In the genomic region with DNA sequence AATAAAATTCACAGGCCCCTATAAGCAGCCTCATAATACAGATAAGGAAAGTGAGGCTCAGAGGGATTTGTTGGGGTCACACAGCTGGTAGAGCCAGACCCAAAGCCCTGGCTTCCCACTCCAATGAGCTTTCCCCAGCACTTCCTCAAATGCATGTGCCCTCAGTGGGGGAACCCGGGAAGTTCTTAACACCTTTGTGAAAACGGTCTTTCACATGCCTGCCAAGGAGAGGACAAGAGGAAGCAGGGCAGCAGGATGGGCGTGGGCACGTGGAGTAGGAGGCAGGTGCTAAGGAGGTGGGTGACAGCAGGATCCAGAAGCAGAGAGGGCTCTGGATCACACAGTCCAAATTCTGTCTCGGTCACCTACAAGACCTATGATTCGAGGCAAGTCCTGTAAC, we compare ENCODE assay signal across 13 cellular contexts. TPM values are rescaled to one million over a fixed set of nuclear protein-coding genes. Genes with fewer than 3 reads are reported as not detected.
DNase-seq lines count a peak whose midpoint lies in the region; ATAC-seq lines count a peak whose summit lies in the region.
"Had no signal": no experiment of that assay in that cellular context is flagged by ENCODE, and none has a peak within 500 bp of the region (broad histone marks: within the 10 kb centered on the region; RNA-seq: fewer than 3 reads in every experiment).

No MANE protein-coding gene starts in this region.

- peaks cover 48% of the 10 kb centered on the region for H3K4me1 ChIP-seq in CD4-positive, CD25-positive, alpha-beta regulatory T cell (ENCODE audit: control insufficient read depth, insufficient read depth, low read length, poor library complexity, severe bottlenecking)

- peaks cover 41% of the 10 kb centered on the region for H3K4me1 Mint-ChIP-seq in activated CD4-positive, alpha-beta T cell treated with anti-CD3 and anti-CD28 coated beads for 36 hours
- peaks cover 26 to 57% (median 40%) of the 10 kb centered on the region in 4 donors for H3K4me1 Mint-ChIP-seq in CD4-positive, CD25-positive, alpha-beta regulatory T cell
- H3K4me1 Mint-ChIP-seq in activated CD4-positive, alpha-beta memory T cell treated with anti-CD3 and anti-CD28 coated beads for 36 hours (ENCODE audit: low read depth): peaks cover 33% of the 10 kb centered on the region
- H3K4me1 Mint-ChIP-seq in naive thymus-derived CD8-positive, alpha-beta T cell: peaks cover 21 to 45% (median 33%) of the 10 kb centered on the region in 4 donors

- no peak for DNase-seq in activated CD4-positive, alpha-beta T cell treated with anti-CD3 and anti-CD28 coated beads for 36 hours
- DNase-seq in activated CD4-positive, alpha-beta T cell treated with anti-CD3 and anti-CD28 coated beads, Interleukin-2, amount 50 U/mL, for 48 hours: no peak
- DNase-seq in CD4-positive, CD25-positive, alpha-beta regulatory T cell: peak in 1 of 3 donors; percentile 35
- no peak for DNase-seq in activated CD4-positive, alpha-beta memory T cell treated with anti-CD3 and anti-CD28 coated beads for 36 hours
- DNase-seq in naive thymus-derived CD8-positive, alpha-beta T cell: no peak
- DNase-seq in A172 (ENCODE audit: low spot score) (no peak), LoVo (ENCODE audit: low spot score) (no peak), cortex of kidney (lab: John Stamatoyannopoulos, UW) (no peak)
- DNase-seq: lower lobe of right lung, NCI-H1930, NCI-H526 treated with DMSO at 0.1 percent for 48 hours had no signal

- no peak for ATAC-seq in activated CD4-positive, alpha-beta T cell treated with anti-CD3 and anti-CD28 coated beads for 36 hours
- ATAC-seq in CD4-positive, CD25-positive, alpha-beta regulatory T cell (ENCODE audit: low read depth in 2 of 2): no peak
- peak; percentile 43 to 50 for ATAC-seq in naive thymus-derived CD8-positive, alpha-beta T cell

- intact Hi-C loops in activated CD4-positive, alpha-beta T cell treated with anti-CD3 and anti-CD28 coated beads for 36 hours (cut with DNase I, micrococcal nuclease): no loop called here
- intact Hi-C loops in activated CD4-positive, alpha-beta memory T cell treated with anti-CD3 and anti-CD28 coated beads for 36 hours (cut with micrococcal nuclease): no loop called here

- CTCF ChIA-PET in activated CD4-positive, alpha-beta T cell treated with anti-CD3 and anti-CD28 coated beads for 36 hours (lab: Charles Lee): interaction anchor here (0.7 to 2.6 kb wide), 11 partner anchors 9 to 288 kb away, joined by 3 to 12 read pairs (median 3); no protein-coding TSS in a partner anchor
- CTCF ChIA-PET in activated CD4-positive, alpha-beta memory T cell treated with anti-CD3 and anti-CD28 coated beads for 36 hours (lab: Charles Lee): interaction anchor here (0.8 to 2.1 kb wide), 4 partner anchors 8 to 70 kb away, joined by 3 to 9 read pairs (median 6); a partner anchor contains a TSS

- H3K36me3 Mint-ChIP-seq in activated CD4-positive, alpha-beta T cell treated with anti-CD3 and anti-CD28 coated beads for 36 hours (ENCODE audit: low read depth): no peaks in the 10 kb centered on the region
- no peaks in the 10 kb centered on the region for H3K36me3 Mint-ChIP-seq in CD4-positive, CD25-positive, alpha-beta regulatory T cell
- H3K36me3 Mint-ChIP-seq in activated CD4-positive, alpha-beta memory T cell treated with anti-CD3 and anti-CD28 coated beads for 36 hours: no peaks in the 10 kb centered on the region
- no peaks in the 10 kb centered on the region for H3K36me3 Mint-ChIP-seq in naive thymus-derived CD8-positive, alpha-beta T cell

- H3K27ac ChIP-seq in CD4-positive, CD25-positive, alpha-beta regulatory T cell (ENCODE audit: insufficient read depth, low read length, poor library complexity, severe bottlenecking): peak overlapping the region; percentile 7
- H3K27ac ChIP-seq: A549, lower lobe of right lung, neutrophil had no signal

- no peaks in the 10 kb centered on the region for H3K27me3 ChIP-seq in CD4-positive, CD25-positive, alpha-beta regulatory T cell (ENCODE audit: control insufficient read depth, insufficient read depth, low read length)

- no peaks in the 10 kb centered on the region for H3K27me3 Mint-ChIP-seq in activated CD4-positive, alpha-beta T cell treated with anti-CD3 and anti-CD28 coated beads for 36 hours
- H3K27me3 Mint-ChIP-seq in CD4-positive, CD25-positive, alpha-beta regulatory T cell: no peaks in the 10 kb centered on the region
- H3K27me3 Mint-ChIP-seq in activated CD4-positive, alpha-beta memory T cell treated with anti-CD3 and anti-CD28 coated beads for 36 hours: no peaks in the 10 kb centered on the region
- no peaks in the 10 kb centered on the region for H3K27me3 Mint-ChIP-seq in naive thymus-derived CD8-positive, alpha-beta T cell

- peak overlapping the region; percentile 51 for H3K4me3 Mint-ChIP-seq in activated CD4-positive, alpha-beta T cell treated with anti-CD3 and anti-CD28 coated beads for 36 hours
- H3K4me3 Mint-ChIP-seq in CD4-positive, CD25-positive, alpha-beta regulatory T cell: peak overlapping the region; percentile 88 to 96 (median 92)
- H3K4me3 Mint-ChIP-seq in activated CD4-positive, alpha-beta memory T cell treated with anti-CD3 and anti-CD28 coated beads for 36 hours: peak overlapping the region; percentile 28
- H3K4me3 Mint-ChIP-seq in naive thymus-derived CD8-positive, alpha-beta T cell: peak overlapping the region in 9 of 10 donors; percentile 46 to 82 (median 77)

- H3K4me3 ChIP-seq in CD4-positive, CD25-positive, alpha-beta regulatory T cell (ENCODE audit: low read depth, low read length): peak overlapping the region; percentile 84
- H3K4me3 ChIP-seq: A549 had no signal

- peak overlapping the region; percentile 66 for H3K27ac Mint-ChIP-seq in activated CD4-positive, alpha-beta T cell treated with anti-CD3 and anti-CD28 coated beads for 36 hours
- H3K27ac Mint-ChIP-seq in CD4-positive, CD25-positive, alpha-beta regulatory T cell: peak overlapping the region; percentile 62 to 93 (median 89)
- peak overlapping the region; percentile 28 for H3K27ac Mint-ChIP-seq in activated CD4-positive, alpha-beta memory T cell treated with anti-CD3 and anti-CD28 coated beads for 36 hours
- H3K27ac Mint-ChIP-seq in naive thymus-derived CD8-positive, alpha-beta T cell: peak overlapping the region in 9 of 10 donors; percentile 21 to 86 (median 58)

- POLR2A ChIA-PET in activated CD4-positive, alpha-beta T cell treated with anti-CD3 and anti-CD28 coated beads for 36 hours (lab: Charles Lee): interaction anchor here (2.0 kb wide), 1 partner anchor 31 kb away, joined by 6 read pairs; a partner anchor contains a TSS
- POLR2A ChIA-PET in activated CD4-positive, alpha-beta memory T cell treated with anti-CD3 and anti-CD28 coated beads for 36 hours (lab: Charles Lee): interaction anchor here (1.1 kb wide), 1 partner anchor 31 kb away, joined by 3 read pairs; a partner anchor contains a TSS
- POLR2A ChIA-PET in naive thymus-derived CD8-positive, alpha-beta T cell (lab: Charles Lee): interaction anchor here (0.6 to 1.9 kb wide), 4 partner anchors 8 to 80 kb away, joined by 3 to 8 read pairs (median 4); a partner anchor contains a TSS

- no peaks in the 10 kb centered on the region for H3K9me3 Mint-ChIP-seq in activated CD4-positive, alpha-beta T cell treated with anti-CD3 and anti-CD28 coated beads for 36 hours (ENCODE audit: low read depth)
- no peaks in the 10 kb centered on the region for H3K9me3 Mint-ChIP-seq in CD4-positive, CD25-positive, alpha-beta regulatory T cell
- no peaks in the 10 kb centered on the region for H3K9me3 Mint-ChIP-seq in activated CD4-positive, alpha-beta memory T cell treated with anti-CD3 and anti-CD28 coated beads for 36 hours
- H3K9me3 Mint-ChIP-seq in naive thymus-derived CD8-positive, alpha-beta T cell: no peaks in the 10 kb centered on the region

- no peaks in the 10 kb centered on the region for H3K9me3 ChIP-seq in CD4-positive, CD25-positive, alpha-beta regulatory T cell (ENCODE audit: control insufficient read depth in 2 of 2, low read length in 2 of 2)
- H3K9me3 ChIP-seq: A549, lower lobe of right lung, neutrophil had no signal

- H3K36me3 ChIP-seq in CD4-positive, CD25-positive, alpha-beta regulatory T cell (ENCODE audit: control insufficient read depth, insufficient read depth, low read length): peaks cover 3% of the 10 kb centered on the region
- H3K36me3 ChIP-seq: lower lobe of right lung, neutrophil had no signal

RNA-seq across cellular contexts. Expression of a gene that starts 0.6 kb away (rescaled TPM):
- total RNA-seq in activated CD4-positive, alpha-beta T cell treated with anti-CD3 and anti-CD28 coated beads for 36 hours: 1 to 10 TPM in 1 of 2 experiments, under 1 TPM in 1; 0.96 to 1.9 TPM
- total RNA-seq in CD4-positive, CD25-positive, alpha-beta regulatory T cell: 62.2 TPM
- polyA plus RNA-seq in CD4-positive, CD25-positive, alpha-beta regulatory T cell: 100 to 1,000 TPM in 1 of 4 donors, 10 to 100 TPM in 3; 31.9 to 113 (median 77.1) TPM
- total RNA-seq in activated CD4-positive, alpha-beta memory T cell treated with anti-CD3 and anti-CD28 coated beads for 36 hours: 1 to 10 TPM; 1.0 to 1.1 TPM
- total RNA-seq in naive thymus-derived CD8-positive, alpha-beta T cell: 1 to 10 TPM in 1 of 2 experiments, under 1 TPM in 1; 0.65 to 1.1 TPM
- polyA plus RNA-seq in naive thymus-derived CD8-positive, alpha-beta T cell: 1 to 10 TPM; 1.2 to 6.4 (median 3.5) TPM
- total RNA-seq in A172 (2014; rRNA removed; shearing (Covaris generic)): 0.74 TPM in 1 of 2 replicates, not detected in the other
- polyA plus RNA-seq: A549 had no signal

RNA-seq across cellular contexts. Expression of a gene that starts 30.9 kb away (rescaled TPM):
- 10 to 100 TPM; 72.9 to 92.9 TPM for total RNA-seq in activated CD4-positive, alpha-beta T cell treated with anti-CD3 and anti-CD28 coated beads for 36 hours
- total RNA-seq in CD4-positive, CD25-positive, alpha-beta regulatory T cell: 220 TPM
- 10 to 100 TPM; 83.9 to 95.8 (median 89.5) TPM for polyA plus RNA-seq in CD4-positive, CD25-positive, alpha-beta regulatory T cell
- total RNA-seq in activated CD4-positive, alpha-beta memory T cell treated with anti-CD3 and anti-CD28 coated beads for 36 hours: 100 to 1,000 TPM; 109 to 114 TPM
- total RNA-seq in naive thymus-derived CD8-positive, alpha-beta T cell: 100 to 1,000 TPM; 137 to 143 TPM
- polyA plus RNA-seq in naive thymus-derived CD8-positive, alpha-beta T cell: 10 to 100 TPM; 63.2 to 78.3 (median 74.8) TPM
- total RNA-seq in A172 (2014; rRNA removed; shearing (Covaris generic)): 189 and 200 TPM in 2 replicates

RNA-seq across cellular contexts. Expression of a gene that starts 50.3 kb away (rescaled TPM):
- under 1 TPM; 0.50 to 0.63 TPM for total RNA-seq in activated CD4-positive, alpha-beta T cell treated with anti-CD3 and anti-CD28 coated beads for 36 hours
- total RNA-seq in CD4-positive, CD25-positive, alpha-beta regulatory T cell: 1.9 TPM
- under 1 TPM in 3 of 4 donors, not detected in 1; 0.21 to 0.77 (median 0.43) TPM for polyA plus RNA-seq in CD4-positive, CD25-positive, alpha-beta regulatory T cell
- under 1 TPM; 0.48 to 0.52 TPM for total RNA-seq in activated CD4-positive, alpha-beta memory T cell treated with anti-CD3 and anti-CD28 coated beads for 36 hours
- 1 to 10 TPM; 7.2 to 7.4 TPM for total RNA-seq in naive thymus-derived CD8-positive, alpha-beta T cell
- polyA plus RNA-seq in naive thymus-derived CD8-positive, alpha-beta T cell: under 1 TPM in 1 of 3 donors, not detected in 2; 0.25 TPM
- not detected in 2 replicates for total RNA-seq in A172 (2014; rRNA removed; shearing (Covaris generic))
- polyA plus RNA-seq: A549 had no signal

Comparison
In these comparisons a context has a peak if more than half of its experiments do, and no peak if none do; other contexts are left out.
1. ATAC-seq: peak in naive thymus-derived CD8-positive, alpha-beta T cell (2 of 2); none in activated CD4-positive, alpha-beta T cell treated with anti-CD3 and anti-CD28 coated beads for 36 hours (single experiment) and CD4-positive, CD25-positive, alpha-beta regulatory T cell (0 of 2).
2. H3K27ac Mint-ChIP-seq: peak in every context shown above with its lines; median percentile 89 in CD4-positive, CD25-positive, alpha-beta regulatory T cell; 66 in activated CD4-positive, alpha-beta T cell treated with anti-CD3 and anti-CD28 coated beads for 36 hours; 58 in naive thymus-derived CD8-positive, alpha-beta T cell; 28 in activated CD4-positive, alpha-beta memory T cell treated with anti-CD3 and anti-CD28 coated beads for 36 hours.
3. H3K4me3 Mint-ChIP-seq: peak in every context shown above with its lines; median percentile 92 in CD4-positive, CD25-positive, alpha-beta regulatory T cell; 77 in naive thymus-derived CD8-positive, alpha-beta T cell; 51 in activated CD4-positive, alpha-beta T cell treated with anti-CD3 and anti-CD28 coated beads for 36 hours; 28 in activated CD4-positive, alpha-beta memory T cell treated with anti-CD3 and anti-CD28 coated beads for 36 hours.
4. RNA of a gene that starts 0.6 kb away (total RNA-seq): 62.2 TPM in CD4-positive, CD25-positive, alpha-beta regulatory T cell (single experiment); 0.96 to 1.9 TPM in activated CD4-positive, alpha-beta T cell treated with anti-CD3 and anti-CD28 coated beads for 36 hours, 1.0 to 1.1 TPM in activated CD4-positive, alpha-beta memory T cell treated with anti-CD3 and anti-CD28 coated beads for 36 hours, 0.65 to 1.1 TPM in naive thymus-derived CD8-positive, alpha-beta T cell and 0.74 TPM in A172; every median in the first group is over 10 times any median in the second.